8 cellular contexts compared by ENCODE assay signal in the genomic region with DNA sequence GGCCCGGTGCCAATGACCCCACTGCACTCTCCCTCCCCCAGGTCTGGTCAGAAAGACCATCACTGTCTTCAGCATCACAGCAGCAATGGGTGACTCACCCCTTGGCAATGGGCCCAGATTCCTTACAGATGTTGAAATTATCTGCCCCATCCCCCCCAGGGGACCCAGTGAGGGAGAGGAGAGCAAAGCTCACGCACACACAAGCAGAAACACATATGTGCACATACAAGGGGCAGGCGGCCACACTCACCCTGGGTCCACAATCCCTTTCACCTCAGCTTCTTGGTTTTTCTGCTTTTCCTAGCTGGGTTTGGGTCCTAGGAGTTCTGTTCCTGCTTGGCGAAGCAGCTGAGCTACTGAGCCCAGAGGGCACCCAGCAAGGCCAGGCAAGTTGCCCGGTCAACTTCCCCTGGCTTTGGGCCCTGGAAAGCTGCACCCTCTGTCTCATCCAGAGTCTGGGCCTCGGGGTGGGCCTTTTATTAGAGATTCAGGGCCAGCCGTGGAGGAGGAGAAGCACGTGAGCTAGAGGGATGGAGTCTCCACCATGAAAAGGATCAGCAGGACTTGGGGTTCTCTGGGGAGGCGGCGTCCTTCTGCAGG. TPM values are rescaled to one million over a fixed set of nuclear protein-coding genes. Genes with fewer than 3 reads are reported as not detected.
A peak's percentile ranks its signal among the peaks of the same experiment; 100 is the strongest.
DNase-seq lines count a peak whose midpoint lies in the region; ATAC-seq and TF ChIP-seq lines count a peak whose summit lies in the region.

No MANE protein-coding gene starts in this region.

- in situ Hi-C loops in Caki2 (cut with HindIII; ENCODE audit: low pct_unique_long_range_greater_than_20kb, low sequenced_read_pairs): no loop called here

- no peaks in the 10 kb centered on the region for H3K9me3 ChIP-seq in effector memory CD4-positive, alpha-beta T cell (ENCODE audit: control insufficient read depth, low read length)

- H3K27me3 Mint-ChIP-seq in activated CD8-positive, alpha-beta memory T cell treated with anti-CD3 and anti-CD28 coated beads, Interleukin-2, amount 10 ng/mL, durations not matched to agents 7 days and 5 days: peaks cover 21% of the 10 kb centered on the region

- H3K27me3 ChIP-seq in effector memory CD4-positive, alpha-beta T cell (replicated peaks; ENCODE audit: control insufficient read depth, insufficient read depth, low read length, poor library complexity, severe bottlenecking): peaks cover 2% of the 10 kb centered on the region

- H3K36me3 ChIP-seq in effector memory CD4-positive, alpha-beta T cell (ENCODE audit: control insufficient read depth, insufficient read depth, low read length): no peaks in the 10 kb centered on the region

- H3K36me3 Mint-ChIP-seq in activated CD8-positive, alpha-beta memory T cell treated with anti-CD3 and anti-CD28 coated beads, Interleukin-2, amount 10 ng/mL, durations not matched to agents 7 days and 5 days: no peaks in the 10 kb centered on the region

- ATAC-seq in activated CD8-positive, alpha-beta memory T cell treated with anti-CD3 and anti-CD28 coated beads, Interleukin-2, amount 10 ng/mL, durations not matched to agents 7 days and 5 days: no peak
- ATAC-seq in omental fat pad (ENCODE audit: low FRiP score): peak; percentile 76

- peak overlapping the region; percentile 74 for H3K4me3 ChIP-seq in fibroblast of villous mesenchyme (ENCODE audit: low read depth, low read length)
- no peak overlapping the region for H3K4me3 ChIP-seq in effector memory CD4-positive, alpha-beta T cell (ENCODE audit: insufficient read depth, low read depth, low read length, poor library complexity, severe bottlenecking)

- H3K27ac ChIP-seq in effector memory CD4-positive, alpha-beta T cell (ENCODE audit: insufficient read depth, low read length, poor library complexity, severe bottlenecking): no peak overlapping the region

- H3K27ac Mint-ChIP-seq in activated CD8-positive, alpha-beta memory T cell treated with anti-CD3 and anti-CD28 coated beads, Interleukin-2, amount 10 ng/mL, durations not matched to agents 7 days and 5 days: no peak overlapping the region

- no peaks in the 10 kb centered on the region for H3K9me3 Mint-ChIP-seq in activated CD8-positive, alpha-beta memory T cell treated with anti-CD3 and anti-CD28 coated beads, Interleukin-2, amount 10 ng/mL, durations not matched to agents 7 days and 5 days (ENCODE audit: low read depth)

- DNase-seq in Caki2 (ENCODE audit: low read depth): peak; percentile 88
- DNase-seq in HuH-7.5 (ENCODE audit: low spot score): peak; percentile 83
- DNase-seq in activated CD8-positive, alpha-beta memory T cell treated with anti-CD3 and anti-CD28 coated beads, Interleukin-2, amount 10 ng/mL, durations not matched to agents 7 days and 5 days: peak; percentile 50
- peak; percentile 96 for DNase-seq in fibroblast of villous mesenchyme (ENCODE audit: low read depth)
- DNase-seq in omental fat pad (ENCODE audit: low spot score): peak; percentile 98
- no peak for DNase-seq in NCI-H1048 (lab: John Stamatoyannopoulos, UW)
- DNase-seq in effector memory CD4-positive, alpha-beta T cell: no peak
- DNase-seq in NCI-H526 (lab: John Stamatoyannopoulos, UW): no peak

- no peak overlapping the region for H3K4me3 Mint-ChIP-seq in activated CD8-positive, alpha-beta memory T cell treated with anti-CD3 and anti-CD28 coated beads, Interleukin-2, amount 10 ng/mL, durations not matched to agents 7 days and 5 days

- H3K4me1 Mint-ChIP-seq in activated CD8-positive, alpha-beta memory T cell treated with anti-CD3 and anti-CD28 coated beads, Interleukin-2, amount 10 ng/mL, durations not matched to agents 7 days and 5 days: peaks cover 43% of the 10 kb centered on the region

- TF ChIP-seq CTCF in fibroblast of villous mesenchyme (IDR thresholded peaks at IDR 0.05; ENCODE audit: insufficient read depth, low read depth, low read length): no peak
- TF ChIP-seq CTCF in omental fat pad (IDR thresholded peaks at IDR 0.05): no peak

- CTCF ChIA-PET in activated CD8-positive, alpha-beta memory T cell treated with anti-CD3 and anti-CD28 coated beads, Interleukin-2, amount 10 ng/mL, durations not matched to agents 7 days and 5 days (lab: Charles Lee): interaction anchor here (0.7 to 8.4 kb wide), 6 partner anchors 9 to 88 kb away, joined by 3 to 43 read pairs (median 4); no protein-coding TSS in a partner anchor

- peaks cover 24% of the 10 kb centered on the region for H3K4me1 ChIP-seq in effector memory CD4-positive, alpha-beta T cell (ENCODE audit: control insufficient read depth, insufficient read depth, low read length, poor library complexity, severe bottlenecking)

RNA-seq across cellular contexts. Expression of a gene that starts 2.6 kb away (rescaled TPM):
- total RNA-seq in Caki2 (2014; rRNA removed; shearing (Covaris generic); ENCODE audit: low replicate concordance): 2.8 and 5.1 TPM in 2 replicates
- not detected for total RNA-seq in activated CD8-positive, alpha-beta memory T cell treated with anti-CD3 and anti-CD28 coated beads, Interleukin-2, amount 10 ng/mL, durations not matched to agents 7 days and 5 days
- total RNA-seq in fibroblast of villous mesenchyme (86.4 and 156 TPM in 2 replicates), omental fat pad (10 to 100 TPM; 17.4 to 69.2 (median 21.7) TPM)

RNA-seq across cellular contexts. Expression of a gene that starts 56.6 kb away (rescaled TPM):
- 82.7 and 110 TPM in 2 replicates for total RNA-seq in Caki2 (2014; rRNA removed; shearing (Covaris generic); ENCODE audit: low replicate concordance)
- 10 to 100 TPM; 45.9 to 47.1 TPM for total RNA-seq in activated CD8-positive, alpha-beta memory T cell treated with anti-CD3 and anti-CD28 coated beads, Interleukin-2, amount 10 ng/mL, durations not matched to agents 7 days and 5 days
- total RNA-seq in fibroblast of villous mesenchyme: 78.3 and 99.7 TPM in 2 replicates
- total RNA-seq in omental fat pad: 10 to 100 TPM; 54.7 to 73.5 (median 67.3) TPM

Comparison
In these comparisons a context has a peak if more than half of its experiments do, and no peak if none do; other contexts are left out.
1. DNase-seq: peak in Caki2 (single experiment), HuH-7.5 (single experiment), activated CD8-positive, alpha-beta memory T cell treated with anti-CD3 and anti-CD28 coated beads, Interleukin-2, amount 10 ng/mL, durations not matched to agents 7 days and 5 days (single experiment), fibroblast of villous mesenchyme (single experiment) and omental fat pad (single experiment); none in NCI-H1048 (single experiment), effector memory CD4-positive, alpha-beta T cell (0 of 3) and NCI-H526 (0 of 2).